ENCODE assay signal across 17 cellular contexts in the genomic region with DNA sequence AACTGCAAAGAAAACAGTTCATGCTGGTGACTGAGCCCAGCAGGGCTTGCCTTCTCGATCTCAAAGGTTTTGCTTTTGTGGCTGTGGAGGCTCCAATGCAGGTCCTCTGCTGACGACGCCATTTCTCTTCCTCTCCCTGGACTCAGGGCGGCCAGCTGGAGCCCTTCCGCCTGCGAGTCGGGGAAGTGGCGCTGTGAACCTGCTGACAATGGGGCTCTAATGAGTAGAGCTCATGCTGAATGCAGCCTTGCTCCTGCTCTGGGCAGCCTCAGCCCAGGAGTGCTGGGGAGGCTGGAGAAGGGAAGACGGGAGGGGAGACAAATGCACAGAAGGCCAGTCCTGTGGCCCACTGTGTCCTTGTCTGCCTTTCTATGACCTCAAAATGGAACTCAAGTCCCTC. TPM values are rescaled to one million over a fixed set of nuclear protein-coding genes. Genes with fewer than 3 reads are reported as not detected.
A peak's percentile ranks its signal among the peaks of the same experiment; 100 is the strongest.
DNase-seq lines count a peak whose midpoint lies in the region; ATAC-seq and TF ChIP-seq lines count a peak whose summit lies in the region.
"Had no signal": no experiment of that assay in that cellular context is flagged by ENCODE, and none has a peak within 500 bp of the region (broad histone marks: within the 10 kb centered on the region; RNA-seq: fewer than 3 reads in every experiment).

No MANE protein-coding gene starts in this region.

- TF ChIP-seq CTCF in spleen (IDR thresholded peaks at IDR 0.05 in 8 of 11, conservative IDR thresholded peaks at IDR 0.05 in 3 of 11), result no peak
- no peak for TF ChIP-seq CTCF in tibial nerve (IDR thresholded peaks at IDR 0.05)

- DNase-seq in midbrain (lab: John Stamatoyannopoulos, UW) (peak; percentile 18), spleen (peak; percentile 69), tibial nerve (ENCODE audit: low spot score in 2 of 2) (no peak), aorta (no peak)
- DNase-seq: AML-193, DMS79 treated with DMSO at 0.1 percent for 48 hours, KG1, NCI-H1105 treated with DMSO at 0.1 percent for 48 hours, NCI-H1694, NCI-H2081 treated with DMSO at 0.1 percent for 48 hours, NCI-H226, NCI-H524, NCI-H82, SIG-M5 had no signal

- no peak for TF ChIP-seq EP300 in tibial nerve (IDR thresholded peaks at IDR 0.05)

- H3K27me3 ChIP-seq in spleen (replicated peaks in 1 of 7), result no peaks in the 10 kb centered on the region
- no peaks in the 10 kb centered on the region for H3K27me3 ChIP-seq in tibial nerve
- H3K27me3 ChIP-seq in aorta (ENCODE audit: control insufficient read depth in 1 of 2, insufficient read depth in 2 of 2, low read length in 1 of 2), result no peaks in the 10 kb centered on the region

- H3K4me3 ChIP-seq in spleen (no peak overlapping the region), tibial nerve (no peak overlapping the region), aorta (ENCODE audit: low read length in 2 of 2) (no peak overlapping the region)

- TF ChIP-seq POLR2A in spleen (IDR thresholded peaks at IDR 0.05), result no peak
- no peak for TF ChIP-seq POLR2A in tibial nerve (IDR thresholded peaks at IDR 0.05)

- ATAC-seq in aorta (ENCODE audit: low FRiP score) (no peak), HG03196 (IDR thresholded peaks at IDR 0.05; ENCODE audit: unreplicated experiment) (no peak)

- H3K4me1 ChIP-seq in spleen (peaks cover 4 to 23% (median 13%) of the 10 kb centered on the region in 6 donors), tibial nerve (peaks cover 0 to 46% (median 3%) of the 10 kb centered on the region in 4 donors), aorta (ENCODE audit: control insufficient read depth in 1 of 2, insufficient read depth in 2 of 2, low read length in 2 of 2) (peaks cover 0 to 7% of the 10 kb centered on the region in 2 donors)

- H3K9me3 ChIP-seq in spleen (no peaks in the 10 kb centered on the region), tibial nerve (no peaks in the 10 kb centered on the region), aorta (ENCODE audit: control insufficient read depth, low read length) (no peaks in the 10 kb centered on the region)

- 87 to 98% (median 95%) methylated on average over 9 of the region's 9 CpGs for WGBS in spleen, 5 donors
- WGBS in tibial nerve, 2 donors, result 80 to 90% methylated on average over 9 of the region's 9 CpGs
- WGBS in aorta, 2 donors, result 96 to 97% methylated on average over 9 of the region's 9 CpGs

- peaks cover 0 to 99% (median 53%) of the 10 kb centered on the region in 6 donors for H3K36me3 ChIP-seq in spleen
- H3K36me3 ChIP-seq in tibial nerve, result peaks cover 0 to 64% (median 0%) of the 10 kb centered on the region in 3 donors
- H3K36me3 ChIP-seq in aorta (ENCODE audit: control insufficient read depth in 1 of 2, insufficient read depth in 2 of 2, low read length in 1 of 2), result no peaks in the 10 kb centered on the region

- intact Hi-C loops in spleen (cut with DNase I; ENCODE audit: low total_unique reads), result no loop called here
- intact Hi-C loops in aorta (cut with DNase I), result loop anchor here in 1 of 2 donors (10.0 kb wide), 1 partner anchor 182 kb away; no protein-coding TSS in a partner anchor

- H3K27ac ChIP-seq in angular gyrus (ENCODE audit: low read depth, low read length) (peak overlapping the region; percentile 69), cingulate gyrus (ENCODE audit: low read depth, low read length) (peak overlapping the region; percentile 85), spleen (peak overlapping the region in 2 of 8 donors; percentile 9 to 10), tibial nerve (no peak overlapping the region), aorta (ENCODE audit: low read depth in 1 of 2, low read length in 2 of 2) (no peak overlapping the region)

RNA-seq across cellular contexts. Expression of a gene that starts 43.8 kb away (rescaled TPM):
- total RNA-seq in spleen (10 to 100 TPM; 43.4 to 70.0 (median 55.5) TPM), tibial nerve (10 to 100 TPM; 25.7 to 49.5 (median 40.4) TPM), aorta (10 to 100 TPM; 24.6 to 25.0 TPM)
- polyA plus RNA-seq in spleen (10 to 100 TPM; 29.1 to 35.6 (median 32.9) TPM), aorta (10 to 100 TPM; 19.8 to 24.8 TPM)

Comparison
In these comparisons a context has a peak if more than half of its experiments do, and no peak if none do; other contexts are left out.
1. H3K27ac ChIP-seq: peak in angular gyrus (single experiment) and cingulate gyrus (single experiment); none in tibial nerve (0 of 4) and aorta (0 of 2).
2. DNase-seq: peak in midbrain (single experiment) and spleen (single experiment); none in tibial nerve (0 of 2) and aorta (0 of 2).